22 cellular contexts compared by ENCODE assay signal in genomic region chr12:97713217-97713616, GRCh38.
DNase-seq lines count a peak whose midpoint lies in the region; ATAC-seq, FAIRE-seq and TF ChIP-seq lines count a peak whose summit lies in the region.
"Had no signal": no experiment of that assay in that cellular context is flagged by ENCODE, and none has a peak within 500 bp of the region (broad histone marks: within the 10 kb centered on the region; RNA-seq: fewer than 3 reads in every experiment).

No MANE protein-coding gene starts in this region.

- no TSS peak for BruUV-seq in HepG2 (replicated peaks; lab: Mats Ljungman, UMichigan)

- POLR2A ChIA-PET in HepG2 (lab: Yijun Ruan, JAX), result no interaction called here

- H3K9me3 ChIP-seq in liver (ENCODE audit: control insufficient read depth in 4 of 4, low read length in 3 of 4) (no peaks in the 10 kb centered on the region), HepG2 (ENCODE audit: low read length) (no peaks in the 10 kb centered on the region), small intestine (ENCODE audit: control insufficient read depth, low read depth) (no peaks in the 10 kb centered on the region)
- H3K9me3 ChIP-seq: BLaER1, Peyer's patch had no signal

- no peaks in the 10 kb centered on the region for H3K36me3 ChIP-seq in liver (ENCODE audit: control insufficient read depth in 4 of 4, insufficient read depth in 3 of 4, low read depth in 1 of 4, low read length in 3 of 4)
- no peaks in the 10 kb centered on the region for H3K36me3 ChIP-seq in HepG2 (replicated peaks in 1 of 2; ENCODE audit: control insufficient read depth in 1 of 2, insufficient read depth in 2 of 2, low read length in 2 of 2)
- no peaks in the 10 kb centered on the region for H3K36me3 ChIP-seq in small intestine (ENCODE audit: control insufficient read depth in 2 of 2, insufficient read depth in 2 of 2, low read length in 2 of 2)
- no peaks in the 10 kb centered on the region for H3K36me3 ChIP-seq in brain microvascular endothelial cell (replicated peaks)
- H3K36me3 ChIP-seq: BLaER1, Peyer's patch had no signal

- no peak overlapping the region for H3K9ac ChIP-seq in liver (ENCODE audit: low read depth in 1 of 2, low read length in 2 of 2)
- H3K9ac ChIP-seq in HepG2 (ENCODE audit: insufficient read depth, low read depth, low read length), result no peak overlapping the region
- H3K9ac ChIP-seq: BLaER1 had no signal

- no peak for ATAC-seq in HepG2

- H3K4me3 ChIP-seq in liver (ENCODE audit: low read depth in 1 of 3, low read length in 3 of 3), result no peak overlapping the region
- no peak overlapping the region for H3K4me3 ChIP-seq in HepG2 (replicated peaks in 1 of 3; ENCODE audit: insufficient read depth in 1 of 3, low read depth in 2 of 3, low read length in 3 of 3)
- no peak overlapping the region for H3K4me3 ChIP-seq in small intestine (ENCODE audit: low read depth in 1 of 2, low read length in 2 of 2)
- H3K4me3 ChIP-seq in brain microvascular endothelial cell (ENCODE audit: low read depth, low read length), result no peak overlapping the region
- H3K4me3 ChIP-seq: BLaER1, Peyer's patch, SK-N-MC had no signal

- WGBS in liver, result 15% methylated on average over 1 of the region's 1 CpG
- 7% methylated on average over 1 of the region's 1 CpG for WGBS in HepG2 (ENCODE audit: low lambda C conversion rate)
- WGBS in small intestine, 3 donors, result 7 to 25% (median 8%) methylated on average over 1 of the region's 1 CpG

- no peak for TF ChIP-seq POLR2A in HepG2 (IDR thresholded peaks at IDR 0.05; ENCODE audit: insufficient read depth in 1 of 2, low read depth in 2 of 2, low read length in 2 of 2)

- H3K4me1 ChIP-seq in liver (ENCODE audit: control insufficient read depth in 4 of 4, insufficient read depth in 4 of 4, low read length in 3 of 4) (peaks cover 0 to 10% (median 7%) of the 10 kb centered on the region in 4 donors), HepG2 (ENCODE audit: insufficient read depth, low read length) (no peaks in the 10 kb centered on the region), small intestine (ENCODE audit: control insufficient read depth in 2 of 2, insufficient read depth in 1 of 2, low read depth in 1 of 2, low read length in 1 of 2) (no peaks in the 10 kb centered on the region)
- H3K4me1 ChIP-seq: BLaER1, Peyer's patch had no signal

- no peak for DNase-seq in HepG2 (ENCODE audit: low spot score)
- DNase-seq in NCI-H2227 (lab: John Stamatoyannopoulos, UW; ENCODE audit: unreplicated experiment), result peak; percentile 38
- DNase-seq in left kidney (ENCODE audit: low read depth, low spot score), result peak; percentile 4
- peak; percentile 51 for DNase-seq in small intestine
- no peak for DNase-seq in activated CD4-positive, alpha-beta T cell treated with anti-CD3 and anti-CD28 coated beads, Interleukin-2, amount 50 U/mL, for 1 hour
- no peak for DNase-seq in GM10266 (ENCODE audit: extremely low spot score)
- no peak for DNase-seq in brain microvascular endothelial cell
- DNase-seq: CD4-positive, CD25-positive, alpha-beta regulatory T cell; DMS53; KBM-7; MV-4-11; NCI-H1105 treated with DMSO at 0.1 percent for 48 hours; NCI-H1694; NCI-H2029 treated with DMSO at 0.1 percent for 48 hours; NCI-H345; NCI-H524; OCI-M1; Peyer's patch; SHP77 treated with DMSO at 0.1 percent for 48 hours had no signal

- H3K27me3 ChIP-seq in liver (ENCODE audit: control insufficient read depth in 4 of 4, insufficient read depth in 4 of 4, low read length in 3 of 4), result no peaks in the 10 kb centered on the region
- no peaks in the 10 kb centered on the region for H3K27me3 ChIP-seq in HepG2 (ENCODE audit: control insufficient read depth in 1 of 2, insufficient read depth in 2 of 2, low read length in 2 of 2)
- no peaks in the 10 kb centered on the region for H3K27me3 ChIP-seq in small intestine (ENCODE audit: control insufficient read depth in 2 of 2, insufficient read depth in 2 of 2, low read length in 2 of 2)
- no peaks in the 10 kb centered on the region for H3K27me3 ChIP-seq in brain microvascular endothelial cell (replicated peaks)
- H3K27me3 ChIP-seq: BLaER1, Peyer's patch had no signal

- TF ChIP-seq CTCF in liver (IDR thresholded peaks at IDR 0.05; ENCODE audit: low read depth, low read length, missing input control) (no peak), HepG2 (CRISPR knock-in tag; IDR thresholded peaks at IDR 0.05) (no peak), GM10266 (IDR thresholded peaks at IDR 0.05; ENCODE audit: control insufficient read depth, insufficient read depth, low read depth, missing control alignments) (no peak), brain microvascular endothelial cell (IDR thresholded peaks at IDR 0.05; ENCODE audit: low read depth, low read length, missing control alignments) (no peak)

- intact Hi-C loops in HepG2 (cut with micrococcal nuclease; ENCODE audit: unreplicated experiment), result no loop called here

- H3K79me2 ChIP-seq in HepG2 (ENCODE audit: insufficient read depth, low read length), result no peaks in the 10 kb centered on the region

- in situ Hi-C loops in HepG2 (cut with HindIII; ENCODE audit: extremely low pct_ligation_motif_present, low pct_unique_long_range_greater_than_20kb), result no loop called here
- in situ Hi-C loops in brain microvascular endothelial cell (cut with HindIII; ENCODE audit: low pct_ligation_motif_present, low sequenced_read_pairs), result no loop called here

- no peak overlapping the region for H2AFZ ChIP-seq in HepG2 (ENCODE audit: low read length)

- no peaks in the 10 kb centered on the region for H4K20me1 ChIP-seq in HepG2 (ENCODE audit: insufficient read depth, low read length)
- H4K20me1 ChIP-seq: BLaER1 had no signal

- H3K4me2 ChIP-seq in HepG2 (ENCODE audit: low read depth, low read length), result no peak overlapping the region
- H3K4me2 ChIP-seq: BLaER1 had no signal

- TF ChIP-seq EP300 in HepG2 (IDR thresholded peaks at IDR 0.05; ENCODE audit: low read depth in 2 of 2, low read length in 2 of 2), result no peak
- no peak for TF ChIP-seq EP300 in HepG2 (CRISPR knock-in tag; IDR thresholded peaks at IDR 0.05; ENCODE audit: borderline replicate concordance)

- no peak overlapping the region for H3K27ac ChIP-seq in liver (ENCODE audit: low read depth in 1 of 2, low read length in 2 of 2)
- no peak overlapping the region for H3K27ac ChIP-seq in HepG2 (ENCODE audit: extremely low read length, insufficient read depth, low read length)
- no peak overlapping the region for H3K27ac ChIP-seq in small intestine (ENCODE audit: low read depth in 1 of 2, low read length in 1 of 2)
- no peak overlapping the region for H3K27ac ChIP-seq in brain microvascular endothelial cell
- H3K27ac ChIP-seq: BLaER1, Peyer's patch, SK-N-MC had no signal

- TF ChIP-seq RAD21 in liver (IDR thresholded peaks at IDR 0.05) (no peak), HepG2 (CRISPR knock-in tag; IDR thresholded peaks at IDR 0.05) (no peak)

- CTCF ChIA-PET in HepG2 (lab: Yijun Ruan, JAX; ENCODE audit: low intra/inter-chr PET ratio, low total read pairs), result no interaction called here

- FAIRE-seq in HepG2 (lab: Jason Lieb, UNC), result no peak
- no peak for FAIRE-seq in small intestine (lab: Jason Lieb, UNC)

TF ChIP-seq in liver, 16 proteins besides CTCF, POLR2A, EP300 and RAD21 (continues in another document):
- TF ChIP-seq GABPA (IDR thresholded peaks at IDR 0.05 in 1 of 2, conservative IDR thresholded peaks at IDR 0.05 in 1 of 2) (no peak), RXRA (IDR thresholded peaks at IDR 0.05) (peak in 1 of 2 donors; percentile 68), ZBTB33 (IDR thresholded peaks at IDR 0.05) (no peak), HNF4A (conservative IDR thresholded peaks at IDR 0.05) (peak in 1 of 2 donors; percentile 18), FOXA2 (IDR thresholded peaks at IDR 0.05) (no peak), SP1 (IDR thresholded peaks at IDR 0.05) (no peak), HNF4G (IDR thresholded peaks at IDR 0.05) (no peak)

TF ChIP-seq in HepG2, 621 proteins besides CTCF, POLR2A, EP300 and RAD21 (continues in another document):
- TF ChIP-seq HDAC2 (CRISPR knock-in tag; IDR thresholded peaks at IDR 0.05), result no peak
- TF ChIP-seq ZBTB3 (CRISPR knock-in tag; IDR thresholded peaks at IDR 0.05; ENCODE audit: borderline replicate concordance, low read depth), result no peak
- no peak for TF ChIP-seq ZNF577 (CRISPR knock-in tag; IDR thresholded peaks at IDR 0.05; ENCODE audit: borderline replicate concordance, low read depth)
- TF ChIP-seq ZNF75D (CRISPR knock-in tag; IDR thresholded peaks at IDR 0.05; ENCODE audit: borderline replicate concordance), result no peak
- TF ChIP-seq, protein P1, sequence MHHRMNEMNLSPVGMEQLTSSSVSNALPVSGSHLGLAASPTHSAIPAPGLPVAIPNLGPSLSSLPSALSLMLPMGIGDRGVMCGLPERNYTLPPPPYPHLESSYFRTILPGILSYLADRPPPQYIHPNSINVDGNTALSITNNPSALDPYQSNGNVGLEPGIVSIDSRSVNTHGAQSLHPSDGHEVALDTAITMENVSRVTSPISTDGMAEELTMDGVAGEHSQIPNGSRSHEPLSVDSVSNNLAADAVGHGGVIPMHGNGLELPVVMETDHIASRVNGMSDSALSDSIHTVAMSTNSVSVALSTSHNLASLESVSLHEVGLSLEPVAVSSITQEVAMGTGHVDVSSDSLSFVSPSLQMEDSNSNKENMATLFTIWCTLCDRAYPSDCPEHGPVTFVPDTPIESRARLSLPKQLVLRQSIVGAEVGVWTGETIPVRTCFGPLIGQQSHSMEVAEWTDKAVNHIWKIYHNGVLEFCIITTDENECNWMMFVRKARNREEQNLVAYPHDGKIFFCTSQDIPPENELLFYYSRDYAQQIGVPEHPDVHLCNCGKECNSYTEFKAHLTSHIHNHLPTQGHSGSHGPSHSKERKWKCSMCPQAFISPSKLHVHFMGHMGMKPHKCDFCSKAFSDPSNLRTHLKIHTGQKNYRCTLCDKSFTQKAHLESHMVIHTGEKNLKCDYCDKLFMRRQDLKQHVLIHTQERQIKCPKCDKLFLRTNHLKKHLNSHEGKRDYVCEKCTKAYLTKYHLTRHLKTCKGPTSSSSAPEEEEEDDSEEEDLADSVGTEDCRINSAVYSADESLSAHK (CRISPR knock-in tag; IDR thresholded peaks at IDR 0.05; ENCODE audit: borderline replicate concordance), result no peak
- TF ChIP-seq SKI (IDR thresholded peaks at IDR 0.05; ENCODE audit: partially characterized antibody), result no peak

Comparison
In these comparisons a context has a peak if more than half of its experiments do, and no peak if none do; other contexts are left out.
1. DNase-seq: peak in NCI-H2227 (single experiment), left kidney (single experiment) and small intestine (single experiment); none in HepG2 (single experiment), activated CD4-positive, alpha-beta T cell treated with anti-CD3 and anti-CD28 coated beads, Interleukin-2, amount 50 U/mL, for 1 hour (single experiment), GM10266 (single experiment) and brain microvascular endothelial cell (single experiment).